20 cellular contexts compared by ENCODE assay signal in the genomic region with DNA sequence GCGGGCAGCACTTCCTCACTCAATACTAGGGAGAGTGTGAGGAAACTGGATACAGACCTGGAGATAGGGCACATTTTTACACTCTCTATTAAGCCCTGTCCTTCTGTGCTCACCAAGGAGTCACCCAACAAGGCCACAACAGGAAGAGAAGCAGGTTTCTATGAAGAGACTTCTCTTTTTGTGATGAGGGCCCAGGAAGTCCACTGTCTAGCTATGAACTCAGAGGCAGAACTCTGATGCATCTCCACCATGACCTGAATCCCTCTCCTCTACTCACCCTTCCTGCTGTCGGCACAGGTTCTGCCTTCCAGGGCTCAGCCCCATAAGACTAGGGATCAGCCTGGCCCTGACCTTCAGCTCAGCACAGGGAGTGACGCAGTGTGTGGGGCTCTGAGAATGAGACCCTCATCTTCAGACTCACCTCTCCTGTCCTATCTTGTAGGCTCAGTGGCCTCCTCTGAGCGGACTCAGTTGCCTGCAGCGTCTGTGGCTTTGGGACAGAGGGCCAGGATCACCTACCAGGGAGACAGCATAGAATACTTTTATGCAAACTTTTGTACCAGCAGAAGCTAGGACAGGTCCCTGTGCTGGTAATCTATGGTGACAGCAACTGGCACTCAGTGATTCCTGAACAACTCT. TPM values are rescaled to one million over a fixed set of nuclear protein-coding genes. Genes with fewer than 3 reads are reported as not detected.
DNase-seq lines count a peak whose midpoint lies in the region; ATAC-seq, FAIRE-seq and TF ChIP-seq lines count a peak whose summit lies in the region.
"Had no signal": no experiment of that assay in that cellular context is flagged by ENCODE, and none has a peak within 500 bp of the region (broad histone marks: within the 10 kb centered on the region; RNA-seq: fewer than 3 reads in every experiment).

No MANE protein-coding gene starts in this region.

- TF ChIP-seq CTCF in CD14-positive monocyte (IDR thresholded peaks at IDR 0.05) (no peak), H9 (conservative IDR thresholded peaks at IDR 0.05) (no peak), dorsolateral prefrontal cortex (IDR thresholded peaks at IDR 0.05 in 54 of 56, conservative IDR thresholded peaks at IDR 0.05 in 2 of 56; ENCODE audit: low read depth in 1 of 56, partially characterized antibody in 56 of 56) (no peak)

- no peak overlapping the region for H2BK15ac ChIP-seq in H9 (ENCODE audit: low read depth, low read length)

- no peaks in the 10 kb centered on the region for H3K23me2 ChIP-seq in H9 (ENCODE audit: insufficient read length, low read depth, low read length, poor library complexity, severe bottlenecking)

- no peak overlapping the region for H3K4ac ChIP-seq in H9 (ENCODE audit: low read depth, low read length)

- no peak for ATAC-seq in T-helper 17 cell
- ATAC-seq in naive thymus-derived CD4-positive, alpha-beta T cell = peak; percentile 73
- ATAC-seq: GM12878 had no signal

- no peak overlapping the region for H2BK12ac ChIP-seq in H9 (ENCODE audit: insufficient read length, low read depth, low read length)

- no peak overlapping the region for H3K23ac ChIP-seq in H9 (ENCODE audit: insufficient read length, low read depth, low read length)

- H3K9me3 Mint-ChIP-seq in CD14-positive monocyte (no peaks in the 10 kb centered on the region), H9 (no peaks in the 10 kb centered on the region)
- peaks cover 0 to 13% (median 0%) of the 10 kb centered on the region in 11 donors for H3K9me3 Mint-ChIP-seq in naive thymus-derived CD4-positive, alpha-beta T cell

- H3K14ac ChIP-seq in H9 (ENCODE audit: insufficient read depth, low read length) = no peak overlapping the region

- no peak overlapping the region for H3K4me3 ChIP-seq in naive thymus-derived CD4-positive, alpha-beta T cell (ENCODE audit: low read length)
- no peak overlapping the region for H3K4me3 ChIP-seq in dorsolateral prefrontal cortex
- H3K4me3 ChIP-seq: esophagus squamous epithelium, GM12878 had no signal

- no peaks in the 10 kb centered on the region for H3K4me1 ChIP-seq in H9 (ENCODE audit: insufficient read depth, low read length)
- H3K4me1 ChIP-seq in naive thymus-derived CD4-positive, alpha-beta T cell (ENCODE audit: control insufficient read depth in 2 of 2, insufficient read depth in 2 of 2, low read length in 2 of 2) = peaks cover 8 to 15% of the 10 kb centered on the region in 2 donors
- H3K4me1 ChIP-seq: esophagus squamous epithelium had no signal

- no peak overlapping the region for H3K9ac ChIP-seq in H9 (ENCODE audit: extremely low read depth, insufficient read length, low read length)

- H3K27ac ChIP-seq in H9 (ENCODE audit: insufficient read length, low read depth, low read length) (no peak overlapping the region), dorsolateral prefrontal cortex (no peak overlapping the region)
- H3K27ac ChIP-seq in naive thymus-derived CD4-positive, alpha-beta T cell (ENCODE audit: low read depth, low read length) = no peak overlapping the region
- H3K27ac ChIP-seq: esophagus squamous epithelium had no signal

- H3K27me3 ChIP-seq in H9 (ENCODE audit: insufficient read depth, low read length) = peaks cover 7% of the 10 kb centered on the region; the same call in 1 of the 2 replicates
- H3K27me3 ChIP-seq in naive thymus-derived CD4-positive, alpha-beta T cell (ENCODE audit: control insufficient read depth in 2 of 2, insufficient read depth in 2 of 2, low read length in 2 of 2) = no peaks in the 10 kb centered on the region
- H3K27me3 ChIP-seq in dorsolateral prefrontal cortex = peaks cover 0 to 29% (median 2%) of the 10 kb centered on the region in 45 donors

- no peaks in the 10 kb centered on the region for H3K36me3 ChIP-seq in naive thymus-derived CD4-positive, alpha-beta T cell (ENCODE audit: control insufficient read depth in 2 of 3, insufficient read depth in 3 of 3, low read length in 3 of 3)
- H3K36me3 ChIP-seq: esophagus squamous epithelium had no signal

- no peak overlapping the region for H2BK20ac ChIP-seq in H9 (ENCODE audit: low read depth, low read length, poor library complexity, severe bottlenecking)

- DNase-seq in CD14-positive monocyte (ENCODE audit: low spot score) = no peak
- no peak for DNase-seq in H9
- DNase-seq in T-helper 17 cell = no peak
- no peak for DNase-seq in naive thymus-derived CD4-positive, alpha-beta T cell
- no peak for DNase-seq in frontal cortex (ENCODE audit: low spot score in 2 of 2)
- DNase-seq in dorsolateral prefrontal cortex = no peak
- DNase-seq in HuH-7 (ENCODE audit: low spot score) = no peak
- DNase-seq: activated CD4-positive, alpha-beta T cell treated with anti-CD3 and anti-CD28 coated beads for 4 hours; activated gamma-delta T cell treated with Interleukin-2 at 50 U/mL for 16 hours; central memory CD4-positive, alpha-beta T cell; effector CD4-positive, alpha-beta T cell; esophagus squamous epithelium; GDM1; H7; NCI-H69 had no signal

- no peak overlapping the region for H3K56ac ChIP-seq in H9 (ENCODE audit: insufficient read length, low read depth, low read length)

- H3T11ph ChIP-seq in H9 (ENCODE audit: low read length) = no peak overlapping the region

- POLR2A ChIA-PET in naive thymus-derived CD4-positive, alpha-beta T cell (lab: Charles Lee) = interaction anchor here (0.6 to 2.1 kb wide), 6 partner anchors 15 to 26 kb away, joined by 3 to 8 read pairs (median 4); no protein-coding TSS in a partner anchor

- H3K4me1 Mint-ChIP-seq in CD14-positive monocyte (peaks cover 39% of the 10 kb centered on the region), H9 (no peaks in the 10 kb centered on the region), T-helper 17 cell (peaks cover 20% of the 10 kb centered on the region)
- peaks cover 18 to 41% (median 22%) of the 10 kb centered on the region in 7 donors for H3K4me1 Mint-ChIP-seq in naive thymus-derived CD4-positive, alpha-beta T cell
- H3K4me1 Mint-ChIP-seq: mesothelial cell of epicardium had no signal

- intact Hi-C loops in CD14-positive monocyte (cut with micrococcal nuclease) (no loop called here), dorsolateral prefrontal cortex (cut with DNase I) (no loop called here)
- intact Hi-C loops in naive thymus-derived CD4-positive, alpha-beta T cell (cut with micrococcal nuclease) = no loop called here

- H3K18ac ChIP-seq in H9 (ENCODE audit: insufficient read length, low read depth, low read length) = no peak overlapping the region

- WGBS in H9 (ENCODE audit: extremely low coverage, insufficient read length, low lambda C conversion rate) = no CpG with 5 or more reads among the region's 5 CpGs

- no peak overlapping the region for H4K91ac ChIP-seq in H9 (ENCODE audit: insufficient read length, low read depth, low read length)

- H2BK5ac ChIP-seq in H9 (ENCODE audit: insufficient read length, low read length) = no peak overlapping the region

- no peak for FAIRE-seq in frontal cortex (lab: Jason Lieb, UNC)
- FAIRE-seq: GM12878, TTC549 had no signal

- H3K4me3 Mint-ChIP-seq in CD14-positive monocyte (no peak overlapping the region), H9 (no peak overlapping the region), T-helper 17 cell (no peak overlapping the region)
- peak overlapping the region in 2 of 10 donors; percentile 24 to 41 for H3K4me3 Mint-ChIP-seq in naive thymus-derived CD4-positive, alpha-beta T cell
- H3K4me3 Mint-ChIP-seq: mesothelial cell of epicardium had no signal

- H3K36me3 Mint-ChIP-seq in CD14-positive monocyte (no peaks in the 10 kb centered on the region), H9 (ENCODE audit: insufficient read depth in 1 of 3, low read depth in 3 of 3) (no peaks in the 10 kb centered on the region), T-helper 17 cell (ENCODE audit: low read depth) (no peaks in the 10 kb centered on the region)
- H3K36me3 Mint-ChIP-seq in naive thymus-derived CD4-positive, alpha-beta T cell = peaks cover 0 to 3% (median 0%) of the 10 kb centered on the region in 5 donors
- H3K36me3 Mint-ChIP-seq: mesothelial cell of epicardium had no signal

- H3K9me3 ChIP-seq in H9 (ENCODE audit: control insufficient read depth, low read depth, low read length) (no peaks in the 10 kb centered on the region), T-helper 17 cell (ENCODE audit: control insufficient read depth, low read length, poor library complexity, severe bottlenecking) (no peaks in the 10 kb centered on the region)
- H3K9me3 ChIP-seq in naive thymus-derived CD4-positive, alpha-beta T cell (ENCODE audit: control insufficient read depth in 2 of 3, low read length in 3 of 3) = no peaks in the 10 kb centered on the region
- H3K9me3 ChIP-seq: esophagus squamous epithelium had no signal

- no peaks in the 10 kb centered on the region for H3K27me3 Mint-ChIP-seq in CD14-positive monocyte (ENCODE audit: low read depth in 3 of 3)
- H3K27me3 Mint-ChIP-seq in H9 (ENCODE audit: low read depth) = peaks cover 99% of the 10 kb centered on the region
- no peaks in the 10 kb centered on the region for H3K27me3 Mint-ChIP-seq in T-helper 17 cell
- H3K27me3 Mint-ChIP-seq in naive thymus-derived CD4-positive, alpha-beta T cell = peaks cover 0 to 61% (median 0%) of the 10 kb centered on the region in 5 donors

- no peaks in the 10 kb centered on the region for H4K20me1 ChIP-seq in H9 (ENCODE audit: control insufficient read depth, insufficient read depth, insufficient read length)

- H2AFZ ChIP-seq in H9 (ENCODE audit: low read length) = no peak overlapping the region

- no peak overlapping the region for H3K4me2 ChIP-seq in H9 (ENCODE audit: insufficient read depth, insufficient read length, low read length)

- no peaks in the 10 kb centered on the region for H3K79me1 ChIP-seq in H9 (ENCODE audit: insufficient read depth, low read depth, low read length, poor library complexity, severe bottlenecking)

- H4K8ac ChIP-seq in H9 (replicated peaks; ENCODE audit: insufficient read length, low read depth, low read length) = no peak overlapping the region

- peak overlapping the region; percentile 66 for H4K5ac ChIP-seq in H9 (ENCODE audit: insufficient read length, low read depth, low read length)

- H2BK120ac ChIP-seq in H9 (ENCODE audit: low read depth, low read length, poor library complexity, severe bottlenecking) = no peak overlapping the region

- H2AK5ac ChIP-seq in H9 (ENCODE audit: insufficient read length, low read length) = no peak overlapping the region

- CTCF ChIA-PET in naive thymus-derived CD4-positive, alpha-beta T cell (lab: Charles Lee) = interaction anchor here (1.1 to 2.8 kb wide), 7 partner anchors 9 to 28 kb away, joined by 3 to 9 read pairs (median 6); no protein-coding TSS in a partner anchor

- no peaks in the 10 kb centered on the region for H3K79me2 ChIP-seq in H9 (ENCODE audit: insufficient read depth, low read length)

- H3K27ac Mint-ChIP-seq in CD14-positive monocyte (peak overlapping the region; percentile 72 to 88 (median 82)), H9 (no peak overlapping the region), T-helper 17 cell (peak overlapping the region; percentile 27)
- peak overlapping the region in 4 of 9 donors; percentile 3 to 65 (median 46) for H3K27ac Mint-ChIP-seq in naive thymus-derived CD4-positive, alpha-beta T cell
- H3K27ac Mint-ChIP-seq: mesothelial cell of epicardium had no signal

RNA-seq across cellular contexts. Expression of gene IGLL5, which starts 49.3 kb away (rescaled TPM):
- under 1 TPM in 1 of 2 donors, not detected in 1; 0.38 TPM for polyA plus RNA-seq in CD14-positive monocyte
- total RNA-seq in H9 (2021) = not detected in 2 replicates
- total RNA-seq in T-helper 17 cell = 1 to 10 TPM in 1 of 2 donors, not detected in 1; 1.9 TPM
- total RNA-seq in naive thymus-derived CD4-positive, alpha-beta T cell = 10 to 100 TPM in 2 of 5 experiments, not detected in 3; 12.3 to 16.0 TPM
- under 1 TPM in 1 of 2 donors, not detected in 1; 0.53 TPM for polyA plus RNA-seq in naive thymus-derived CD4-positive, alpha-beta T cell
- total RNA-seq in frontal cortex = not detected
- 1 to 10 TPM in 2 of 120 experiments, under 1 TPM in 1, not detected in 117; 0.80 to 1.7 (median 1.3) TPM for total RNA-seq in dorsolateral prefrontal cortex
- total RNA-seq: GM12878, H7, M059J, mesothelial cell of epicardium, RPMI7951 had no signal
- polyA plus RNA-seq: GM12878 had no signal

Comparison
In these comparisons a context has a peak if more than half of its experiments do, and no peak if none do; other contexts are left out.
1. H3K27ac Mint-ChIP-seq: peak in CD14-positive monocyte (7 of 7) and T-helper 17 cell (single experiment); none in H9 (0 of 3).